ENCODE assay signal across 8 cellular contexts in the genomic region with DNA sequence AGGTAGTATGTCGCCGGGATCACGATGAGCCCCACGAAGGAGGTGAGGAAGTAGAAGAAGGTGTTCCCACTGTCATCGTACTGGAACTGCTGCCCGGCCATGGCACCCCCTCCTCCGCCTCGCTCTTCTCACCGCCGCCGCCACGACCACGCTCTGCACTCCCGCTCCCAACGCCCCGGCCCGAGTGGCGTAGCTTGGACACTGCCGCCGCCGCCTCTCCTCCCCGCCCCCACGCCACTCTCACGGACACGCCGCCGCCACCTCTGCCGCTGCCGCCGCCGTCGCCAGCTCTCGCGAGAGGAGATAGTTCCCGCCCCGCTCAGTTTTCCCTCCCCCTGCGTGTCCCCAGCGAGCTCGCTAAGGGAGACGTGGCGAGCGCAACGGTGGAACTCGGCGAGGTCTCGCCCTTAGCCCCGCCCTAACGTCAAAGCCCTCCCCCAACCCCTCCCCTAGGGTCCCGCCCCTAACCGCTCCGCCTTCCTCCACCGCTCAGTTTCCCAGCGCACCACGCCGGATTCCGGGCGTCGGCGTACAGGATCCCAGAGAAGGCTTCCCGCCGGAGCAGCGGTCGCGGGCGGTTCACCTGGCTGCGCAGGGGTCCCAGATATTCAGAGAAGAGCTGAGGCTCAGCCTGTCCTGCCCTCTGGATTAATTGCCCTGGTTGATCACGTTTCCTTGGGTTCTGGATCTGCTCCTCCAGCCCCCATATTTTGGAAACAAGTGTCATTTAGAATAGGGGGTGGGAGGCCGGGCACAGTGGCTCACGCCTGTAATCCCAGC. TPM values are rescaled to one million over a fixed set of nuclear protein-coding genes. Genes with fewer than 3 reads are reported as not detected.
DNase-seq lines count a peak whose midpoint lies in the region; ATAC-seq and TF ChIP-seq lines count a peak whose summit lies in the region.

A gene with protein sequence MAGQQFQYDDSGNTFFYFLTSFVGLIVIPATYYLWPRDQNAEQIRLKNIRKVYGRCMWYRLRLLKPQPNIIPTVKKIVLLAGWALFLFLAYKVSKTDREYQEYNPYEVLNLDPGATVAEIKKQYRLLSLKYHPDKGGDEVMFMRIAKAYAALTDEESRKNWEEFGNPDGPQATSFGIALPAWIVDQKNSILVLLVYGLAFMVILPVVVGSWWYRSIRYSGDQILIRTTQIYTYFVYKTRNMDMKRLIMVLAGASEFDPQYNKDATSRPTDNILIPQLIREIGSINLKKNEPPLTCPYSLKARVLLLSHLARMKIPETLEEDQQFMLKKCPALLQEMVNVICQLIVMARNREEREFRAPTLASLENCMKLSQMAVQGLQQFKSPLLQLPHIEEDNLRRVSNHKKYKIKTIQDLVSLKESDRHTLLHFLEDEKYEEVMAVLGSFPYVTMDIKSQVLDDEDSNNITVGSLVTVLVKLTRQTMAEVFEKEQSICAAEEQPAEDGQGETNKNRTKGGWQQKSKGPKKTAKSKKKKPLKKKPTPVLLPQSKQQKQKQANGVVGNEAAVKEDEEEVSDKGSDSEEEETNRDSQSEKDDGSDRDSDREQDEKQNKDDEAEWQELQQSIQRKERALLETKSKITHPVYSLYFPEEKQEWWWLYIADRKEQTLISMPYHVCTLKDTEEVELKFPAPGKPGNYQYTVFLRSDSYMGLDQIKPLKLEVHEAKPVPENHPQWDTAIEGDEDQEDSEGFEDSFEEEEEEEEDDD (minus strand): TSS at position 300 of the 780 bp plus-strand sequence. CDS start 199 bp downstream, at position 101.

- peak within 1 kb of the TSS; percentile 88 for H3K4me2 ChIP-seq in DOHH2 (ENCODE audit: low read length)
- H3K4me2 ChIP-seq in GM23248 (ENCODE audit: unreplicated experiment), result peak within 1 kb of the TSS; percentile 77

- H3K27ac Mint-ChIP-seq in naive B cell, result peak within 1 kb of the TSS; percentile 89 to 97 (median 96)
- H3K27ac Mint-ChIP-seq in stimulated activated effector memory CD8-positive, alpha-beta T cell treated with anti-CD3 and anti-CD28 coated beads, Interleukin-12 subunit alpha, Interleukin-12 subunit beta, amount 100 ng/mL, for 72 hours, result peak within 1 kb of the TSS; percentile 96

- peak within 1 kb of the TSS; percentile 76 for H2AFZ ChIP-seq in GM23248

- TF ChIP-seq CTCF in DOHH2 (IDR thresholded peaks at IDR 0.05; ENCODE audit: low read depth, low read length, poor library complexity, severe bottlenecking) (no peak), esophagus squamous epithelium (IDR thresholded peaks at IDR 0.05) (peak in 1 of 6 experiments; percentile 14)

- peaks cover 6% of the 10 kb centered on the region for H3K27me3 ChIP-seq in DOHH2 (ENCODE audit: control insufficient read depth, low read length)
- H3K27me3 ChIP-seq in GM23248 (replicated peaks; ENCODE audit: insufficient read depth), result no peaks in the 10 kb centered on the region
- H3K27me3 ChIP-seq in esophagus squamous epithelium, result no peaks in the 10 kb centered on the region

- no peaks in the 10 kb centered on the region for H3K27me3 Mint-ChIP-seq in naive B cell

- peak in 3 of 4 donors; percentile 78 to 89 (median 84) for TF ChIP-seq POLR2A in esophagus squamous epithelium (IDR thresholded peaks at IDR 0.05)

- H3K9me3 ChIP-seq in DOHH2 (ENCODE audit: control insufficient read depth, insufficient read depth, low read length) (no peaks in the 10 kb centered on the region), GM23248 (ENCODE audit: low read depth) (no peaks in the 10 kb centered on the region), esophagus squamous epithelium (no peaks in the 10 kb centered on the region)

- no peaks in the 10 kb centered on the region for H3K9me3 Mint-ChIP-seq in naive B cell
- no peaks in the 10 kb centered on the region for H3K9me3 Mint-ChIP-seq in stimulated activated effector memory CD8-positive, alpha-beta T cell treated with anti-CD3 and anti-CD28 coated beads, Interleukin-12 subunit alpha, Interleukin-12 subunit beta, amount 100 ng/mL, for 72 hours

- H3K79me2 ChIP-seq in DOHH2 (ENCODE audit: control insufficient read depth, low read length) (peaks cover 43% of the 10 kb centered on the region), GM23248 (ENCODE audit: insufficient read depth) (peaks cover 45% of the 10 kb centered on the region)

- H3K27ac ChIP-seq in DOHH2 (ENCODE audit: low read depth, low read length), result peak within 1 kb of the TSS; percentile 64
- H3K27ac ChIP-seq in GM23248, result peak within 1 kb of the TSS; percentile 94
- H3K27ac ChIP-seq in esophagus squamous epithelium, result peak within 1 kb of the TSS; percentile 87 to 94 (median 93)

- peak; percentile 94 to 95 for ATAC-seq in naive B cell (ENCODE audit: low read depth in 2 of 2)
- peak; percentile 98 for ATAC-seq in stimulated activated effector memory CD8-positive, alpha-beta T cell treated with anti-CD3 and anti-CD28 coated beads, Interleukin-12 subunit alpha, Interleukin-12 subunit beta, amount 100 ng/mL, for 72 hours

- H3K4me3 Mint-ChIP-seq in naive B cell, result peak within 1 kb of the TSS; percentile 93 to 100 (median 99)
- H3K4me3 Mint-ChIP-seq in stimulated activated effector memory CD8-positive, alpha-beta T cell treated with anti-CD3 and anti-CD28 coated beads, Interleukin-12 subunit alpha, Interleukin-12 subunit beta, amount 100 ng/mL, for 72 hours, result peak within 1 kb of the TSS; percentile 87

- intact Hi-C loops in esophagus squamous epithelium (cut with DNase I), result no loop called here

- WGBS in GM23248 (ENCODE audit: low coverage in 1 of 2, low lambda C conversion rate in 2 of 2, missing lambda C conversion rate in 2 of 2), 2 experiments, result 1 to 3% methylated on average over 54 to 67 of the region's 69 CpGs
- 0 to 1% methylated on average over 12 to 30 of the region's 69 CpGs for WGBS in esophagus squamous epithelium, 2 donors

- peaks cover 21 to 43% (median 29%) of the 10 kb centered on the region in 3 donors for H3K4me1 Mint-ChIP-seq in naive B cell
- H3K4me1 Mint-ChIP-seq in stimulated activated effector memory CD8-positive, alpha-beta T cell treated with anti-CD3 and anti-CD28 coated beads, Interleukin-12 subunit alpha, Interleukin-12 subunit beta, amount 100 ng/mL, for 72 hours, result peaks cover 24% of the 10 kb centered on the region

- H3K36me3 ChIP-seq in DOHH2 (ENCODE audit: control insufficient read depth, low read length) (peaks cover 28% of the 10 kb centered on the region), GM23248 (ENCODE audit: low read depth) (peaks cover 5% of the 10 kb centered on the region; the same call in 1 of the 2 replicates), esophagus squamous epithelium (no peaks in the 10 kb centered on the region)

- H4K20me1 ChIP-seq in DOHH2 (ENCODE audit: control insufficient read depth, insufficient read depth, low read depth, low read length) (peaks cover 11% of the 10 kb centered on the region; the same call in 1 of the 2 replicates), GM23248 (ENCODE audit: insufficient read depth) (no peaks in the 10 kb centered on the region)

- H3F3A ChIP-seq in DOHH2 (ENCODE audit: control insufficient read depth, insufficient read depth) (0 out of 2 replicates have a peak, but pooled peaks cover 7% of the 10 kb centered on the region), GM23248 (ENCODE audit: insufficient read depth) (peaks cover 24% of the 10 kb centered on the region)

- peak; percentile 100 for DNase-seq in GM23248
- peak; percentile 93 to 94 for DNase-seq in Kasumi-1 (lab: John Stamatoyannopoulos, UW)
- DNase-seq in RKO (ENCODE audit: low spot score), result peak; percentile 96
- DNase-seq in activated T-helper 1 cell treated with Interleukin-2 at 50 U/mL for 16 hours (ENCODE audit: low read depth), result peak; percentile 94
- DNase-seq in esophagus squamous epithelium (lab: John Stamatoyannopoulos, UW), result peak; percentile 79
- peak; percentile 94 for DNase-seq in naive B cell
- DNase-seq in stimulated activated effector memory CD8-positive, alpha-beta T cell treated with anti-CD3 and anti-CD28 coated beads, Interleukin-12 subunit alpha, Interleukin-12 subunit beta, amount 100 ng/mL, for 72 hours (ENCODE audit: low spot score in 2 of 2), result peak; percentile 97 to 99

- H3K4me3 ChIP-seq in DOHH2 (ENCODE audit: low read length), result peak within 1 kb of the TSS; percentile 92
- H3K4me3 ChIP-seq in GM23248, result peak within 1 kb of the TSS; percentile 95
- peak within 1 kb of the TSS; percentile 78 to 93 (median 87) for H3K4me3 ChIP-seq in esophagus squamous epithelium

- H3K4me1 ChIP-seq in DOHH2 (ENCODE audit: control insufficient read depth, low read length) (peaks cover 29% of the 10 kb centered on the region), GM23248 (ENCODE audit: insufficient read depth) (peaks cover 16% of the 10 kb centered on the region), esophagus squamous epithelium (peaks cover 9 to 46% (median 17%) of the 10 kb centered on the region in 3 donors)

- H3K9ac ChIP-seq in GM23248, result peak within 1 kb of the TSS; percentile 97

- H3K9me2 ChIP-seq in DOHH2 (replicated peaks; ENCODE audit: control insufficient read depth, low read length), result no peaks in the 10 kb centered on the region
- H3K9me2 ChIP-seq in GM23248 (ENCODE audit: insufficient read depth), result no peaks in the 10 kb centered on the region

- in situ Hi-C loops in GM23248 (cut with MboI), result no loop called here

- peaks cover 6 to 9% of the 10 kb centered on the region in 2 donors for H3K36me3 Mint-ChIP-seq in naive B cell
- H3K36me3 Mint-ChIP-seq in stimulated activated effector memory CD8-positive, alpha-beta T cell treated with anti-CD3 and anti-CD28 coated beads, Interleukin-12 subunit alpha, Interleukin-12 subunit beta, amount 100 ng/mL, for 72 hours, result peaks cover 43% of the 10 kb centered on the region

RNA-seq across cellular contexts. Expression of the gene that starts here (rescaled TPM):
- total RNA-seq in GM23248 (2014; rRNA removed; shearing (Covaris generic)), result 16.3 and 38.5 TPM in 2 replicates
- 184 and 190 TPM in 2 replicates for polyA plus RNA-seq in GM23248 (2016; fragmentation: Nextera tagmentation; extraction: Ambion mirVana)
- 10 to 100 TPM in 2 of 4 donors, 1 to 10 TPM in 2; 9.3 to 25.4 (median 16.2) TPM for total RNA-seq in esophagus squamous epithelium
- 10 to 100 TPM; 30.3 to 57.6 (median 37.1) TPM for polyA plus RNA-seq in naive B cell (ENCODE audit: low read depth in 6 of 6)

Comparison
In these comparisons a context has a peak if more than half of its experiments do, and no peak if none do; other contexts are left out.
1. Peak in every context shown above with its lines: DNase-seq, ATAC-seq, H3K4me3 ChIP-seq and H3K27ac ChIP-seq.